In genomic region chr5:93899026-93899600, GRCh38 we compare ENCODE assay signal across 8 cellular contexts.
A peak's percentile ranks its signal among the peaks of the same experiment; 100 is the strongest.
DNase-seq lines count a peak whose midpoint lies in the region; ATAC-seq and TF ChIP-seq lines count a peak whose summit lies in the region.

No MANE protein-coding gene starts in this region.

- BruUV-seq in Calu3 (replicated peaks; lab: Mats Ljungman, UMichigan) = no TSS peak

- peak; percentile 23; the same call in 1 of the 2 replicates for TF ChIP-seq RAD21 in Ishikawa (IDR thresholded peaks at IDR 0.05; ENCODE audit: low read depth)

- ATAC-seq in GM21360 (IDR thresholded peaks at IDR 0.05; ENCODE audit: unreplicated experiment) (peak; percentile 69), HG02571 (IDR thresholded peaks at IDR 0.05; ENCODE audit: unreplicated experiment) (no peak)

- no peak overlapping the region for H3K4me3 ChIP-seq in epithelial cell of proximal tubule (ENCODE audit: low read depth, low read length)

- TF ChIP-seq EP300 in Ishikawa (IDR thresholded peaks at IDR 0.05; ENCODE audit: borderline replicate concordance) = no peak

- no peaks in the 10 kb centered on the region for H3K27me3 Mint-ChIP-seq in Calu3 (ENCODE audit: unreplicated experiment)

- no peaks in the 10 kb centered on the region for H3K36me3 Mint-ChIP-seq in Calu3 (ENCODE audit: insufficient read depth, unreplicated experiment)

- no peaks in the 10 kb centered on the region for H3K4me1 Mint-ChIP-seq in Calu3 (ENCODE audit: low read depth, unreplicated experiment)

- DNase-seq in Calu3 (no peak), epithelial cell of proximal tubule (ENCODE audit: low read depth) (no peak), NCI-H128 (lab: John Stamatoyannopoulos, UW; ENCODE audit: unreplicated experiment) (no peak), HuH-7 (ENCODE audit: low spot score) (no peak), NCI-H187 treated with DMSO at 0.1 percent for 48 hours (lab: John Stamatoyannopoulos, UW) (no peak)

- H3K27ac Mint-ChIP-seq in Calu3 (ENCODE audit: unreplicated experiment) = no peak overlapping the region

- TF ChIP-seq CTCF in Calu3 (IDR thresholded peaks at IDR 0.05; ENCODE audit: unreplicated experiment) (peak; percentile 50), epithelial cell of proximal tubule (conservative IDR thresholded peaks at IDR 0.05; ENCODE audit: low read depth, low read length) (peak; percentile 48)

- CTCF ChIA-PET in Calu3 (lab: Charles Lee) = interaction anchor here (1.0 to 1.2 kb wide), 3 partner anchors 98 to 283 kb away, joined by 3 to 6 read pairs (median 5); no protein-coding TSS in a partner anchor

- H3K9me3 Mint-ChIP-seq in Calu3 (ENCODE audit: low read depth, unreplicated experiment) = no peaks in the 10 kb centered on the region

- no peak overlapping the region for H3K4me3 Mint-ChIP-seq in Calu3 (ENCODE audit: low read depth, unreplicated experiment)

- intact Hi-C loops in Calu3 (cut with micrococcal nuclease; ENCODE audit: unreplicated experiment) = loop anchor here (10.0 kb wide), 1 partner anchor 284 kb away; no protein-coding TSS in a partner anchor

TF ChIP-seq in Ishikawa, 13 proteins besides CTCF, POLR2A, EP300 and RAD21:
- no peak for TF ChIP-seq YY1 (IDR thresholded peaks at IDR 0.05; ENCODE audit: low read depth)
- no peak for TF ChIP-seq TAF1 (IDR thresholded peaks at IDR 0.05; ENCODE audit: low read depth)
- no peak for TF ChIP-seq CREB1 (IDR thresholded peaks at IDR 0.05; ENCODE audit: low read depth)
- TF ChIP-seq FOXM1 (IDR thresholded peaks at IDR 0.05; ENCODE audit: borderline replicate concordance, low read depth) = no peak
- TF ChIP-seq TEAD4 (IDR thresholded peaks at IDR 0.05) = no peak
- TF ChIP-seq EGR1 (IDR thresholded peaks at IDR 0.05) = no peak
- TF ChIP-seq TCF12 (IDR thresholded peaks at IDR 0.05; ENCODE audit: low read depth) = no peak
- no peak for TF ChIP-seq NFIC (IDR thresholded peaks at IDR 0.05)
- TF ChIP-seq CEBPB (IDR thresholded peaks at IDR 0.05) = no peak
- no peak for TF ChIP-seq ZBTB7A (IDR thresholded peaks at IDR 0.05; ENCODE audit: low read depth)
- no peak for TF ChIP-seq REST (IDR thresholded peaks at IDR 0.05; ENCODE audit: low read depth)
- no peak for TF ChIP-seq USF1 (IDR thresholded peaks at IDR 0.05)
- no peak for TF ChIP-seq MAX (IDR thresholded peaks at IDR 0.05)
